ENCODE assay signal across 26 cellular contexts in genomic region chr12:115583591-115583990, GRCh38.
DNase-seq lines count a peak whose midpoint lies in the region; ATAC-seq, FAIRE-seq and TF ChIP-seq lines count a peak whose summit lies in the region.
"Had no signal": no experiment of that assay in that cellular context is flagged by ENCODE, and none has a peak within 500 bp of the region (broad histone marks: within the 10 kb centered on the region; RNA-seq: fewer than 3 reads in every experiment).

No MANE protein-coding gene starts in this region.

- H2AK5ac ChIP-seq in H1 (ENCODE audit: low read depth, low read length), result no peak overlapping the region

- WGBS in H1 (ENCODE audit: extremely low coverage in 1 of 2, insufficient coverage in 1 of 2, insufficient read length in 1 of 2, insufficient replicate concordance in 2 of 2, low coverage in 1 of 2, low lambda C conversion rate in 2 of 2, missing lambda C conversion rate in 1 of 2), 2 experiments, result 91% methylated on average over 10 of the region's 10 CpGs; no CpG with 5 or more reads in 1 of the 2 experiments

- 0 out of 2 replicates have a peak, but pooled peaks cover 4% of the 10 kb centered on the region for H3K9me2 ChIP-seq in GM23338 (ENCODE audit: insufficient read depth)

- H3K9me3 Mint-ChIP-seq in GM23338, result no peaks in the 10 kb centered on the region

- H3K9me3 ChIP-seq in H1 (ENCODE audit: insufficient read depth in 2 of 2, low read depth in 1 of 2, low read length in 1 of 2) (no peaks in the 10 kb centered on the region), Peyer's patch (no peaks in the 10 kb centered on the region)
- H3K9me3 ChIP-seq: HAP-1, MG63, SJCRH30 had no signal

- POLR2A ChIA-PET in H1 (lab: Charles Lee; ENCODE audit: partially characterized antibody), result no interaction called here

- FAIRE-seq in H1 (lab: Jason Lieb, UNC), result no peak
- FAIRE-seq: A549, GM18507 had no signal

- H3K36me3 Mint-ChIP-seq in GM23338 (ENCODE audit: low read depth), result no peaks in the 10 kb centered on the region

- no peak overlapping the region for H2BK120ac ChIP-seq in H1 (replicated peaks; ENCODE audit: low read depth, low read length)

- CTCF ChIA-PET in H1 (lab: Charles Lee; ENCODE audit: partially characterized antibody), result no interaction called here

- no peak overlapping the region for H3K27ac ChIP-seq in GM23338 (ENCODE audit: low read depth)
- no peak overlapping the region for H3K27ac ChIP-seq in H1 (ENCODE audit: low read depth, low read length)
- no peak overlapping the region for H3K27ac ChIP-seq in Peyer's patch
- H3K27ac ChIP-seq: A549; BLaER1 treated with 17β-estradiol and CSF1 and Interleukin-3, amounts not matched to agents 10 nM and 100 nM; GM23248; SJCRH30 had no signal

- peak; percentile 55 for DNase-seq in DMS153 (lab: John Stamatoyannopoulos, UW)
- no peak for DNase-seq in GM23338 (ENCODE audit: low spot score)
- peak; percentile 93 for DNase-seq in NCI-H1105 treated with DMSO at 0.1 percent for 48 hours (lab: John Stamatoyannopoulos, UW)
- DNase-seq in H1 (ENCODE audit: low read depth in 1 of 2, low spot score in 2 of 2), result no peak
- no peak for DNase-seq in SKM-1 treated with dmso at 0.1 percent for 144 hours (lab: John Stamatoyannopoulos, UW; ENCODE audit: unreplicated experiment)
- no peak for DNase-seq in Peyer's patch
- no peak for DNase-seq in central memory CD4-positive, alpha-beta T cell
- DNase-seq: AML-193; CD4-positive, alpha-beta T cell; GM23248; KBM-7; MG63; NCI-H1436; NCI-H187; NCI-H2081 treated with DMSO at 0.1 percent for 48 hours; NCI-H2227 treated with DMSO at 0.1 percent for 48 hours; NCI-H526 treated with DMSO at 0.1 percent for 48 hours; NK-92 treated with Interleukin-12 subunit alpha and Interleukin-12 subunit beta, amount 100 ng/mL, for 24 hours; SJCRH30; T-helper 2 cell had no signal

- no peak overlapping the region for H2BK12ac ChIP-seq in H1 (ENCODE audit: low read depth, low read length)

- H3K23me2 ChIP-seq in H1 (ENCODE audit: low read depth, low read length), result no peaks in the 10 kb centered on the region

- H3K4me1 ChIP-seq in GM23338 (ENCODE audit: insufficient read depth) (no peaks in the 10 kb centered on the region), H1 (replicated peaks in 1 of 4; ENCODE audit: control insufficient read depth in 3 of 4, insufficient read depth in 4 of 4, low read length in 3 of 4) (no peaks in the 10 kb centered on the region), Peyer's patch (no peaks in the 10 kb centered on the region)
- H3K4me1 ChIP-seq: A549; BLaER1 treated with 17β-estradiol and CSF1 and Interleukin-3, amounts not matched to agents 10 nM and 100 nM; HAP-1; SJCRH30 had no signal

- no peak overlapping the region for H3K18ac ChIP-seq in H1 (ENCODE audit: extremely low read depth, low read length)

- H3K36me3 ChIP-seq in GM23338 (ENCODE audit: insufficient read depth) (no peaks in the 10 kb centered on the region), H1 (ENCODE audit: control insufficient read depth in 2 of 4, insufficient read depth in 4 of 4, low read length in 3 of 4) (no peaks in the 10 kb centered on the region), Peyer's patch (no peaks in the 10 kb centered on the region)
- H3K36me3 ChIP-seq: BLaER1 treated with 17β-estradiol and CSF1 and Interleukin-3, amounts not matched to agents 10 nM and 100 nM; HAP-1; MG63; SJCRH30 had no signal

- no peaks in the 10 kb centered on the region for H3K4me1 Mint-ChIP-seq in GM23338

- H3F3A ChIP-seq in GM23338 (replicated peaks; ENCODE audit: low read depth), result no peaks in the 10 kb centered on the region

- H2BK20ac ChIP-seq in H1 (ENCODE audit: low read length), result no peak overlapping the region

- H3K27ac Mint-ChIP-seq in GM23338, result no peak overlapping the region
- H3K27ac Mint-ChIP-seq: CD4-positive, alpha-beta T cell had no signal

- H2AFZ ChIP-seq in GM23338 (peak overlapping the region; percentile 38; the same call in 1 of the 2 replicates), H1 (ENCODE audit: low read length) (peak overlapping the region; percentile 64; the same call in 1 of the 2 replicates)
- H2AFZ ChIP-seq: GM23248 had no signal

- H3K4me2 ChIP-seq in GM23338 (no peak overlapping the region), H1 (ENCODE audit: insufficient read depth in 1 of 2, low read depth in 2 of 2, low read length in 2 of 2) (no peak overlapping the region)
- H3K4me2 ChIP-seq: A549; BLaER1 treated with 17β-estradiol and CSF1 and Interleukin-3, amounts not matched to agents 10 nM and 100 nM had no signal

- no peak for ATAC-seq in GM23338
- ATAC-seq: A549, Right ventricle myocardium inferior, SK-N-SH treated with all-trans-retinoic acid at 6 μM for 48 hours had no signal

- H3K4me3 ChIP-seq in GM23338 (no peak overlapping the region), H1 (ENCODE audit: extremely low read depth in 1 of 4, insufficient read depth in 2 of 4, low read depth in 3 of 4, low read length in 4 of 4) (no peak overlapping the region), Peyer's patch (no peak overlapping the region)
- H3K4me3 ChIP-seq: A549; BLaER1 treated with 17β-estradiol and CSF1 and Interleukin-3, amounts not matched to agents 10 nM and 100 nM; GM23248; HAP-1; MG63; SJCRH30 had no signal

- TF ChIP-seq RAD21 in H1 (IDR thresholded peaks at IDR 0.05 in 1 of 2, conservative IDR thresholded peaks at IDR 0.05 in 1 of 2; ENCODE audit: low read depth in 2 of 2, low read length in 2 of 2), result no peak

- H3K27me3 ChIP-seq in GM23338 (ENCODE audit: insufficient read depth), result no peaks in the 10 kb centered on the region
- H3K27me3 ChIP-seq in H1 (replicated peaks in 1 of 4; ENCODE audit: control insufficient read depth in 3 of 4, extremely low read depth in 1 of 4, insufficient read depth in 3 of 4, low read length in 3 of 4), result no peaks in the 10 kb centered on the region
- no peaks in the 10 kb centered on the region for H3K27me3 ChIP-seq in Peyer's patch
- H3K27me3 ChIP-seq: BLaER1 treated with 17β-estradiol and CSF1 and Interleukin-3, amounts not matched to agents 10 nM and 100 nM; MG63 had no signal

- H2BK5ac ChIP-seq in H1 (ENCODE audit: low read depth, low read length), result no peak overlapping the region

- TF ChIP-seq POLR2A in H1 (IDR thresholded peaks at IDR 0.05; ENCODE audit: control extremely low read depth in 1 of 2, low read depth in 2 of 2, low read length in 2 of 2) (no peak), Peyer's patch (IDR thresholded peaks at IDR 0.05) (no peak)

- no peak overlapping the region for H3K56ac ChIP-seq in H1 (replicated peaks; ENCODE audit: insufficient read length, low read depth, low read length)

- TF ChIP-seq EP300 in H1 (IDR thresholded peaks at IDR 0.05; ENCODE audit: borderline replicate concordance in 1 of 2, low read depth in 2 of 2, low read length in 2 of 2), result no peak

- H4K8ac ChIP-seq in H1 (ENCODE audit: extremely low read depth, insufficient read depth, low read length), result no peak overlapping the region

- TF ChIP-seq CTCF in GM23338 (conservative IDR thresholded peaks at IDR 0.05; ENCODE audit: low read depth in 2 of 2) (0 out of 4 replicates have a peak, but pooled peaks of 1 of the 2 experiments have one; percentile 4), H1 (IDR thresholded peaks at IDR 0.05; ENCODE audit: control extremely low read depth in 1 of 3, insufficient read depth in 1 of 3, low read depth in 1 of 3, low read length in 3 of 3) (no peak), Peyer's patch (IDR thresholded peaks at IDR 0.05) (no peak)

- no peak overlapping the region for H4K5ac ChIP-seq in H1 (ENCODE audit: insufficient read length, low read depth, low read length)

- H3K4me3 Mint-ChIP-seq in GM23338, result no peak overlapping the region
- H3K4me3 Mint-ChIP-seq: CD4-positive, alpha-beta T cell had no signal

- H3K79me2 ChIP-seq in GM23338 (replicated peaks; ENCODE audit: insufficient read depth), result no peaks in the 10 kb centered on the region
- no peaks in the 10 kb centered on the region for H3K79me2 ChIP-seq in H1 (ENCODE audit: control insufficient read depth in 1 of 2, insufficient read depth in 2 of 2, low read length in 2 of 2)

- H3K9ac ChIP-seq in H1 (replicated peaks in 1 of 4; ENCODE audit: extremely low read depth in 1 of 4, low read depth in 3 of 4, low read length in 3 of 4), result no peak overlapping the region
- H3K9ac ChIP-seq: BLaER1 treated with 17β-estradiol and CSF1 and Interleukin-3, amounts not matched to agents 10 nM and 100 nM; GM23248 had no signal

- no peak overlapping the region for H4K91ac ChIP-seq in H1 (replicated peaks; ENCODE audit: insufficient read length, low read length)

- H4K20me1 ChIP-seq in GM23338 (replicated peaks; ENCODE audit: insufficient read depth) (no peaks in the 10 kb centered on the region), H1 (replicated peaks in 1 of 2; ENCODE audit: control insufficient read depth in 1 of 2, insufficient read depth in 2 of 2, low read length in 2 of 2) (no peaks in the 10 kb centered on the region)
- H4K20me1 ChIP-seq: BLaER1 treated with 17β-estradiol and CSF1 and Interleukin-3, amounts not matched to agents 10 nM and 100 nM had no signal

- H3K23ac ChIP-seq in H1 (ENCODE audit: insufficient read length), result no peak overlapping the region

- H3K27me3 Mint-ChIP-seq in GM23338 (ENCODE audit: insufficient read depth, low read depth, poor library complexity), result no peaks in the 10 kb centered on the region

- no peak overlapping the region for H2BK15ac ChIP-seq in H1 (ENCODE audit: low read length)

- no peak overlapping the region for H3K4ac ChIP-seq in H1 (replicated peaks; ENCODE audit: insufficient read length, low read depth, low read length)

- H3K14ac ChIP-seq in H1 (ENCODE audit: insufficient read length), result no peak overlapping the region

- H3K79me1 ChIP-seq in H1 (ENCODE audit: low read depth, low read length), result no peaks in the 10 kb centered on the region

TF ChIP-seq in H1, 55 proteins besides CTCF, POLR2A, EP300 and RAD21:
- TF ChIP-seq JUND (IDR thresholded peaks at IDR 0.05; ENCODE audit: low read length), result no peak
- TF ChIP-seq ZNF274 (IDR thresholded peaks at IDR 0.05; ENCODE audit: borderline replicate concordance, extremely low read depth, low read length), result no peak
- no peak for TF ChIP-seq EGR1 (IDR thresholded peaks at IDR 0.05; ENCODE audit: borderline replicate concordance, low read depth, low read length)
- no peak for TF ChIP-seq FOSL1 (IDR thresholded peaks at IDR 0.05; ENCODE audit: insufficient read depth, low read depth, low read length)
- TF ChIP-seq RFX5 (IDR thresholded peaks at IDR 0.05; ENCODE audit: borderline replicate concordance, low read depth, low read length), result no peak
- no peak for TF ChIP-seq SUZ12 (IDR thresholded peaks at IDR 0.05; ENCODE audit: low read length)
- TF ChIP-seq JUN (IDR thresholded peaks at IDR 0.05; ENCODE audit: low read depth, low read length), result no peak
- no peak for TF ChIP-seq SRF (IDR thresholded peaks at IDR 0.05; ENCODE audit: low read depth, low read length)
- TF ChIP-seq PHF8 (conservative IDR thresholded peaks at IDR 0.05; ENCODE audit: low read depth, low read length), result no peak
- TF ChIP-seq SIRT6 (IDR thresholded peaks at IDR 0.05; ENCODE audit: low read length), result no peak
- TF ChIP-seq HDAC2 (IDR thresholded peaks at IDR 0.05; ENCODE audit: borderline replicate concordance in 1 of 2, low read depth in 2 of 2, low read length in 2 of 2), result no peak
- no peak for TF ChIP-seq TAF7 (optimal IDR thresholded peaks at IDR 0.05; ENCODE audit: borderline replicate concordance, low read depth, low read length)
- TF ChIP-seq KDM5A (IDR thresholded peaks at IDR 0.05; ENCODE audit: low read length), result no peak

Comparison
In these comparisons a context has a peak if more than half of its experiments do, and no peak if none do; other contexts are left out.
1. DNase-seq: peak in DMS153 (single experiment) and NCI-H1105 treated with DMSO at 0.1 percent for 48 hours (single experiment); none in GM23338 (single experiment), H1 (0 of 2), SKM-1 treated with dmso at 0.1 percent for 144 hours (single experiment), Peyer's patch (0 of 3) and central memory CD4-positive, alpha-beta T cell (single experiment).